Comparison of ENCODE assay signal across 23 cellular contexts in genomic region chr7:117531845-117532244, GRCh38. TPM values are rescaled to one million over a fixed set of nuclear protein-coding genes. Genes with fewer than 3 reads are reported as not detected.
DNase-seq lines count a peak whose midpoint lies in the region; ATAC-seq, FAIRE-seq and TF ChIP-seq lines count a peak whose summit lies in the region.
"Had no signal": no experiment of that assay in that cellular context is flagged by ENCODE, and none has a peak within 500 bp of the region (broad histone marks: within the 10 kb centered on the region; RNA-seq: fewer than 3 reads in every experiment).

No MANE protein-coding gene starts in this region.

- no peak overlapping the region for H2BK5ac ChIP-seq in trophoblast cell (ENCODE audit: low read depth, low read length, poor library complexity)

- no peak overlapping the region for H3K14ac ChIP-seq in trophoblast cell (ENCODE audit: low read length)

- peaks cover 49% of the 10 kb centered on the region for H3K36me3 Mint-ChIP-seq in Calu3 (ENCODE audit: insufficient read depth, unreplicated experiment)
- H3K36me3 Mint-ChIP-seq: CD4-positive, alpha-beta memory T cell had no signal

- H3K9me3 Mint-ChIP-seq in Calu3 (ENCODE audit: low read depth, unreplicated experiment) = no peaks in the 10 kb centered on the region

- H3K4me2 ChIP-seq in hepatocyte (no peak overlapping the region), trophoblast cell (ENCODE audit: low read length) (no peak overlapping the region)
- H3K4me2 ChIP-seq: A549 had no signal

- H3K27ac ChIP-seq in hepatocyte (peak overlapping the region; percentile 39), pancreas (no peak overlapping the region), trophoblast cell (ENCODE audit: low read depth, low read length) (no peak overlapping the region)
- H3K27ac ChIP-seq: A549, GM23248 had no signal

- H4K20me1 ChIP-seq in hepatocyte (ENCODE audit: insufficient read depth, poor library complexity, severe bottlenecking) = no peaks in the 10 kb centered on the region

- H2BK12ac ChIP-seq in trophoblast cell (ENCODE audit: low read length) = no peak overlapping the region

- no peak overlapping the region for H3K18ac ChIP-seq in trophoblast cell (ENCODE audit: low read length)

- TSS peak; percentile 5 for BruUV-seq in Calu3 (replicated peaks; lab: Mats Ljungman, UMichigan)

- no peak overlapping the region for H3K4me3 Mint-ChIP-seq in Calu3 (ENCODE audit: low read depth, unreplicated experiment)
- H3K4me3 Mint-ChIP-seq: CD4-positive, alpha-beta memory T cell; HFFc6 had no signal

- intact Hi-C loops in Calu3 (cut with micrococcal nuclease; ENCODE audit: unreplicated experiment) = no loop called here
- intact Hi-C loops in pancreas (cut with DNase I) = no loop called here

- no peak for ATAC-seq in pancreas
- ATAC-seq in GM18867 (IDR thresholded peaks at IDR 0.05; ENCODE audit: unreplicated experiment) = no peak
- no peak for ATAC-seq in GM21619 (IDR thresholded peaks at IDR 0.05; ENCODE audit: unreplicated experiment)

- H2AK5ac ChIP-seq in trophoblast cell (ENCODE audit: low read length) = no peak overlapping the region

- no peak overlapping the region for H3K27ac Mint-ChIP-seq in Calu3 (ENCODE audit: unreplicated experiment)
- H3K27ac Mint-ChIP-seq: CD4-positive, alpha-beta memory T cell; HFFc6 had no signal

- H3K79me2 ChIP-seq in hepatocyte = no peaks in the 10 kb centered on the region
- no peaks in the 10 kb centered on the region for H3K79me2 ChIP-seq in trophoblast cell (ENCODE audit: control insufficient read depth, insufficient read depth, low read length, poor library complexity)

- no peak overlapping the region for H2AFZ ChIP-seq in hepatocyte
- no peak overlapping the region for H2AFZ ChIP-seq in trophoblast cell (ENCODE audit: insufficient read depth, low read length, poor library complexity)
- H2AFZ ChIP-seq: GM23248 had no signal

- H4K91ac ChIP-seq in trophoblast cell (ENCODE audit: low read depth, low read length) = no peak overlapping the region

- no peaks in the 10 kb centered on the region for H3K9me3 ChIP-seq in hepatocyte (ENCODE audit: low read depth)
- H3K9me3 ChIP-seq in pancreas = no peaks in the 10 kb centered on the region
- no peaks in the 10 kb centered on the region for H3K9me3 ChIP-seq in trophoblast cell (ENCODE audit: insufficient read depth, low read depth, low read length)
- H3K9me3 ChIP-seq: A549, HAP-1 had no signal

- FAIRE-seq in colon (lab: Jason Lieb, UNC) = peak; percentile 83
- FAIRE-seq in pancreas (lab: Jason Lieb, UNC) = peak; percentile 86
- FAIRE-seq in D721Med (lab: Jason Lieb, UNC) = no peak
- FAIRE-seq: A549, GM12891, GM18507, H54 had no signal

- H3K4me1 ChIP-seq in hepatocyte (ENCODE audit: insufficient read depth) (peaks cover 3% of the 10 kb centered on the region), pancreas (peaks cover 0 to 6% (median 4%) of the 10 kb centered on the region in 3 donors), trophoblast cell (ENCODE audit: control insufficient read depth in 1 of 2, insufficient read depth in 2 of 2, low read length in 2 of 2) (no peaks in the 10 kb centered on the region)
- H3K4me1 ChIP-seq: A549, HAP-1 had no signal

- H3K27me3 ChIP-seq in hepatocyte (no peaks in the 10 kb centered on the region), pancreas (no peaks in the 10 kb centered on the region), trophoblast cell (ENCODE audit: insufficient read depth, low read length) (no peaks in the 10 kb centered on the region)

- no peaks in the 10 kb centered on the region for H3K79me1 ChIP-seq in trophoblast cell (ENCODE audit: low read length)

- H3K9me2 ChIP-seq in hepatocyte (replicated peaks; ENCODE audit: insufficient read depth) = no peaks in the 10 kb centered on the region

- H4K12ac ChIP-seq in trophoblast cell (ENCODE audit: low read depth, low read length) = no peak overlapping the region

- TF ChIP-seq CTCF in Calu3 (IDR thresholded peaks at IDR 0.05; ENCODE audit: unreplicated experiment) (no peak), hepatocyte (IDR thresholded peaks at IDR 0.05; ENCODE audit: poor library complexity) (no peak), pancreas (IDR thresholded peaks at IDR 0.05) (no peak), D721Med (IDR thresholded peaks at IDR 0.05; ENCODE audit: insufficient read depth, missing control alignments) (no peak)

- DNase-seq in Calu3 (no peak), hepatocyte (ENCODE audit: low spot score) (no peak), pancreas (no peak), trophoblast cell (no peak), D721Med (ENCODE audit: insufficient read length, low spot score) (no peak)
- DNase-seq: 8988T; ACHN; C1 segment of cervical spinal cord; CD4-positive, alpha-beta memory T cell; COR-L47; EL; GDM1; HFFc6 had no signal

- H3K9ac ChIP-seq in trophoblast cell (ENCODE audit: low read length) = no peak overlapping the region
- H3K9ac ChIP-seq: GM23248 had no signal

- no peaks in the 10 kb centered on the region for H3K27me3 Mint-ChIP-seq in Calu3 (ENCODE audit: unreplicated experiment)
- H3K27me3 Mint-ChIP-seq: CD4-positive, alpha-beta memory T cell had no signal

- H3K4me1 Mint-ChIP-seq in Calu3 (ENCODE audit: low read depth, unreplicated experiment) = peaks cover 10% of the 10 kb centered on the region
- H3K4me1 Mint-ChIP-seq: CD4-positive, alpha-beta memory T cell had no signal

- no peak overlapping the region for H2BK120ac ChIP-seq in trophoblast cell (ENCODE audit: insufficient read depth, low read length, poor library complexity)

- CTCF ChIA-PET in Calu3 (lab: Charles Lee) = interaction anchor here (0.7 kb wide), 1 partner anchor 96 kb away, joined by 3 read pairs; no protein-coding TSS in a partner anchor

- H4K8ac ChIP-seq in trophoblast cell (ENCODE audit: low read depth, low read length) = no peak overlapping the region

- 86% methylated on average over 1 of the region's 1 CpG for WGBS in hepatocyte (ENCODE audit: low lambda C conversion rate, missing lambda C conversion rate)
- WGBS in pancreas, 2 donors = 35 to 37% methylated on average over 1 of the region's 1 CpG
- WGBS in trophoblast cell (ENCODE audit: extremely low coverage, insufficient coverage, insufficient read length) = no CpG with 5 or more reads among the region's 1 CpG

- no peak overlapping the region for H3K4me3 ChIP-seq in hepatocyte
- no peak overlapping the region for H3K4me3 ChIP-seq in pancreas
- H3K4me3 ChIP-seq in trophoblast cell (ENCODE audit: low read depth, low read length) = no peak overlapping the region
- H3K4me3 ChIP-seq: A549, GM23248, HAP-1 had no signal

- no peak overlapping the region for H3K4ac ChIP-seq in trophoblast cell (ENCODE audit: low read depth, low read length)

- no peaks in the 10 kb centered on the region for H3K36me3 ChIP-seq in hepatocyte (replicated peaks; ENCODE audit: insufficient read depth, low read depth)
- H3K36me3 ChIP-seq in pancreas = peaks cover 0 to 3% (median 0%) of the 10 kb centered on the region in 3 donors
- H3K36me3 ChIP-seq in trophoblast cell (ENCODE audit: control insufficient read depth in 1 of 2, insufficient read depth in 2 of 2, low read length in 2 of 2) = no peaks in the 10 kb centered on the region
- H3K36me3 ChIP-seq: HAP-1 had no signal

- no peak overlapping the region for H3K23ac ChIP-seq in trophoblast cell (ENCODE audit: low read length)

RNA-seq across cellular contexts. Expression of gene CFTR, which starts 52.0 kb away (rescaled TPM):
- total RNA-seq in Calu3 (2022) = 267 and 502 TPM in 2 replicates
- 72.9 and 87.0 TPM in 2 replicates for total RNA-seq in hepatocyte
- polyA plus RNA-seq in hepatocyte = 28.4 and 29.8 TPM in 2 replicates
- total RNA-seq in pancreas = 100 to 1,000 TPM; 265 to 460 (median 306) TPM
- polyA plus RNA-seq in pancreas = 100 to 1,000 TPM; 124 to 247 TPM
- 0.32 and 0.34 TPM in 2 replicates for polyA plus RNA-seq in trophoblast cell (2013)
- total RNA-seq: CD4-positive, alpha-beta memory T cell; GM23248; HFFc6 had no signal
- polyA plus RNA-seq: BJ; CD4-positive, alpha-beta memory T cell; GM23248 had no signal
